ENCODE assay signal across 1 cellular context in genomic region chr9:128383791-128384190, GRCh38.
TF ChIP-seq lines count a peak whose summit lies in the region.

No MANE protein-coding gene starts in this region.

TF ChIP-seq in GM23338, 12 proteins besides CTCF, POLR2A, EP300 and RAD21 (continued from another document):
- TF ChIP-seq EZH2phosphoT487 (IDR thresholded peaks at IDR 0.05; ENCODE audit: unreplicated experiment) = no peak
- no peak for TF ChIP-seq NANOG (IDR thresholded peaks at IDR 0.05; ENCODE audit: borderline replicate concordance)
- TF ChIP-seq ZNF462 (CRISPR knock-in tag; IDR thresholded peaks at IDR 0.05) = no peak
- no peak for TF ChIP-seq ZNF331 (CRISPR knock-in tag; IDR thresholded peaks at IDR 0.05; ENCODE audit: low read depth)
